Comparison of ENCODE assay signal across 35 cellular contexts in the genomic region with DNA sequence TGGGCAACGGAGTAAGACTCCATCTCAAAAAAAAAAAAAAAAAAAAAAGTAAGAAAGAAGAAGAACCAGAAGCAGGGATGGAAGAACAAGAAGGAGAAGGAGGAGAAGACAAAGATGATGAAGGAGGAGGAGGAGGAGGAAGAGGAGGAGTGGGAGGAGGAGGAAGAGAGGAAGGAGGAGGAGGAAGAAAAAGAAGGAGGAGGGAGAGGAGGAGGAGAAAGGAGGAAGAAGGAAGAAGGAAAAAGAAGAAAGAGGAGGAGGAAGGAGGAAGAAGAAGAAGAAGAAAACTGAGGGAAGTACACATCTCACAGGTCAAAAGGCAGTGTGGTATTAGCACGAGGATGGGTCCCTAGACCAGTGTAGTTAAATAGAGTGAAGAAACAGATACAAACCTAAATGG.
"Had no signal": no experiment of that assay in that cellular context is flagged by ENCODE, and none has a peak within 500 bp of the region (broad histone marks: within the 10 kb centered on the region; RNA-seq: fewer than 3 reads in every experiment).

No MANE protein-coding gene starts in this region.

- H3K4me1 ChIP-seq: adrenal gland, body of pancreas, breast epithelium had no signal

- H3K27ac Mint-ChIP-seq: activated CD4-positive, alpha-beta T cell treated with anti-CD3 and anti-CD28 coated beads for 36 hours; activated CD4-positive, alpha-beta T cell treated with anti-CD3 and anti-CD28 coated beads, Interleukin-2, amount 10 ng/mL, durations not matched to agents 7 days and 5 days; activated CD8-positive, alpha-beta T cell treated with anti-CD3 and anti-CD28 coated beads for 36 hours; activated naive CD4-positive, alpha-beta T cell treated with anti-CD3 and anti-CD28 coated beads for 36 hours; activated naive CD4-positive, alpha-beta T cell treated with anti-CD3 and anti-CD28 coated beads, Interleukin-2, amount 50 U/mL, for 72 hours; activated naive CD8-positive, alpha-beta T cell treated with anti-CD3 and anti-CD28 coated beads for 36 hours; activated T-cell treated with anti-CD3 and anti-CD28 coated beads, Interleukin-2, amount 50 U/mL, for 72 hours; activated T-helper 1 cell treated with anti-CD3 and anti-CD28 coated beads, Interleukin-12 subunit alpha, Interleukin-12 subunit beta, Interleukin-2, Interleukin-4 antibody, amounts not matched to agents 30 ng/mL and 10 ng/mL and 1 ng/mL, durations not matched to agents 14 hours and 24 hours and 36 hours; activated T-helper 17 cell treated with anti-CD3 and anti-CD28 coated beads, Interleukin-2, amount 50 U/mL, for 72 hours; T-helper 1 cell treated with Interleukin-12 subunit alpha and Interleukin-12 subunit beta and Interleukin-4 antibody, amounts not matched to agents 30 μg/mL and 1 μg/mL, for 36 hours; T-helper 2 cell treated with Interferon-gamma antibody and Interleukin-4, amounts not matched to agents 5 μg/mL and 100 μg/mL, for 36 hours had no signal

- ATAC-seq: activated CD4-positive, alpha-beta T cell treated with anti-CD3 and anti-CD28 coated beads for 36 hours; activated CD4-positive, CD25-positive, alpha-beta regulatory T cell treated with anti-CD3 and anti-CD28 coated beads, Interleukin-2, amount 50 U/mL, for 24 hours; activated CD8-positive, alpha-beta T cell treated with anti-CD3 and anti-CD28 coated beads for 36 hours; activated naive CD4-positive, alpha-beta T cell treated with anti-CD3 and anti-CD28 coated beads, Interleukin-2, amount 50 U/mL, for 72 hours; activated T-cell treated with anti-CD3 and anti-CD28 coated beads, Interleukin-2, amount 50 U/mL, for 4 hours; activated T-cell treated with anti-CD3 and anti-CD28 coated beads, Interleukin-2, amount 50 U/mL, for 72 hours; activated T-helper 17 cell treated with anti-CD3 and anti-CD28 coated beads, Interleukin-2, amount 50 U/mL, for 72 hours; body of pancreas had no signal

- H3K27me3 Mint-ChIP-seq: activated CD4-positive, alpha-beta T cell treated with anti-CD3 and anti-CD28 coated beads, Interleukin-2, amount 10 ng/mL, durations not matched to agents 7 days and 5 days; activated CD8-positive, alpha-beta T cell treated with anti-CD3 and anti-CD28 coated beads for 36 hours; activated naive CD8-positive, alpha-beta T cell treated with anti-CD3 and anti-CD28 coated beads for 36 hours had no signal

- DNase-seq: activated CD4-positive, alpha-beta T cell treated with anti-CD3 and anti-CD28 coated beads for 1 hour; activated CD4-positive, alpha-beta T cell treated with anti-CD3 and anti-CD28 coated beads for 36 hours; activated CD4-positive, alpha-beta T cell treated with anti-CD3 and anti-CD28 coated beads for 48 hours; activated CD4-positive, alpha-beta T cell treated with anti-CD3 and anti-CD28 coated beads, Interleukin-2, amount 10 ng/mL, durations not matched to agents 7 days and 5 days; activated CD4-positive, alpha-beta T cell treated with anti-CD3 and anti-CD28 coated beads, Interleukin-2, amount 50 U/mL, for 48 hours; activated CD4-positive, CD25-positive, alpha-beta regulatory T cell; activated CD8-positive, alpha-beta memory T cell treated with anti-CD3 and anti-CD28 coated beads, Interleukin-2, amount 50 U/mL, for 4 hours; activated CD8-positive, alpha-beta T cell treated with anti-CD3 and anti-CD28 coated beads for 36 hours; activated effector memory CD4-positive, alpha-beta T cell treated with anti-CD3 and anti-CD28 coated beads, Interleukin-2, amount 50 U/mL, for 16 hours; activated gamma-delta T cell treated with Interleukin-2 at 50 U/mL for 16 hours; activated naive CD4-positive, alpha-beta T cell; activated naive CD4-positive, alpha-beta T cell treated with anti-CD3 and anti-CD28 coated beads for 36 hours; activated naive CD4-positive, alpha-beta T cell treated with anti-CD3 and anti-CD28 coated beads, Interleukin-2, amount 50 U/mL, for 16 hours; activated naive CD8-positive, alpha-beta T cell treated with anti-CD3 and anti-CD28 coated beads for 36 hours; activated T-cell treated with anti-CD3 and anti-CD28 coated beads for 4 hours; activated T-cell treated with anti-CD3 and anti-CD28 coated beads, Interleukin-2, amount 50 U/mL, for 1 hour; activated T-cell treated with anti-CD3 and anti-CD28 coated beads, Interleukin-2, amount 50 U/mL, for 4 hours; activated T-cell treated with anti-CD3 and anti-CD28 coated beads, Interleukin-2, amount 50 U/mL, for 72 hours; adrenal gland; amniotic stem cell; aorta; body of pancreas; brain microvascular endothelial cell; central memory CD4-positive, alpha-beta T cell; T-helper 1 cell; T-helper 2 cell; T-helper 9 cell had no signal

- H3K27ac ChIP-seq: adrenal gland, body of pancreas, brain microvascular endothelial cell, breast epithelium, VCaP had no signal

- H3K9me3 ChIP-seq: adrenal gland, body of pancreas, breast epithelium had no signal

- H3K9me3 Mint-ChIP-seq: activated CD4-positive, alpha-beta T cell treated with anti-CD3 and anti-CD28 coated beads, Interleukin-2, amount 10 ng/mL, durations not matched to agents 7 days and 5 days; activated CD8-positive, alpha-beta T cell treated with anti-CD3 and anti-CD28 coated beads for 36 hours; activated naive CD4-positive, alpha-beta T cell treated with anti-CD3 and anti-CD28 coated beads for 36 hours; activated naive CD4-positive, alpha-beta T cell treated with anti-CD3 and anti-CD28 coated beads, Interleukin-2, amount 50 U/mL, for 72 hours; activated naive CD8-positive, alpha-beta T cell treated with anti-CD3 and anti-CD28 coated beads for 36 hours; activated T-cell treated with anti-CD3 and anti-CD28 coated beads, Interleukin-2, amount 50 U/mL, for 4 hours; activated T-cell treated with anti-CD3 and anti-CD28 coated beads, Interleukin-2, amount 50 U/mL, for 72 hours; activated T-helper 1 cell treated with anti-CD3 and anti-CD28 coated beads, Interleukin-12 subunit alpha, Interleukin-12 subunit beta, Interleukin-2, Interleukin-4 antibody, amounts not matched to agents 30 ng/mL and 10 ng/mL and 1 ng/mL, durations not matched to agents 14 hours and 24 hours and 36 hours; activated T-helper 17 cell treated with anti-CD3 and anti-CD28 coated beads, Interleukin-2, amount 50 U/mL, for 72 hours; T-helper 1 cell treated with Interleukin-12 subunit alpha and Interleukin-12 subunit beta and Interleukin-4 antibody, amounts not matched to agents 30 μg/mL and 1 μg/mL, for 36 hours; T-helper 2 cell treated with Interferon-gamma antibody and Interleukin-4, amounts not matched to agents 5 μg/mL and 100 μg/mL, for 36 hours had no signal

- H3K36me3 ChIP-seq: adrenal gland, brain microvascular endothelial cell, breast epithelium had no signal

- H3K4me3 ChIP-seq: adrenal gland, body of pancreas, breast epithelium had no signal

- H3K4me1 Mint-ChIP-seq: activated CD4-positive, alpha-beta T cell treated with anti-CD3 and anti-CD28 coated beads for 36 hours; activated CD4-positive, alpha-beta T cell treated with anti-CD3 and anti-CD28 coated beads, Interleukin-2, amount 10 ng/mL, durations not matched to agents 7 days and 5 days; activated naive CD8-positive, alpha-beta T cell treated with anti-CD3 and anti-CD28 coated beads for 36 hours; activated T-helper 17 cell treated with anti-CD3 and anti-CD28 coated beads, Interleukin-2, amount 50 U/mL, for 72 hours had no signal

- H3K4me3 Mint-ChIP-seq: activated CD4-positive, alpha-beta T cell treated with anti-CD3 and anti-CD28 coated beads for 36 hours; activated CD4-positive, alpha-beta T cell treated with anti-CD3 and anti-CD28 coated beads, Interleukin-2, amount 10 ng/mL, durations not matched to agents 7 days and 5 days; activated CD8-positive, alpha-beta T cell treated with anti-CD3 and anti-CD28 coated beads for 36 hours; activated naive CD4-positive, alpha-beta T cell treated with anti-CD3 and anti-CD28 coated beads for 36 hours; activated naive CD8-positive, alpha-beta T cell treated with anti-CD3 and anti-CD28 coated beads for 36 hours; activated T-cell treated with anti-CD3 and anti-CD28 coated beads, Interleukin-2, amount 50 U/mL, for 4 hours; activated T-cell treated with anti-CD3 and anti-CD28 coated beads, Interleukin-2, amount 50 U/mL, for 72 hours; activated T-helper 1 cell treated with anti-CD3 and anti-CD28 coated beads, Interleukin-12 subunit alpha, Interleukin-12 subunit beta, Interleukin-2, Interleukin-4 antibody, amounts not matched to agents 30 ng/mL and 10 ng/mL and 1 ng/mL, durations not matched to agents 14 hours and 24 hours and 36 hours; activated T-helper 17 cell treated with anti-CD3 and anti-CD28 coated beads, Interleukin-2, amount 50 U/mL, for 72 hours; T-helper 1 cell treated with Interleukin-12 subunit alpha and Interleukin-12 subunit beta and Interleukin-4 antibody, amounts not matched to agents 30 μg/mL and 1 μg/mL, for 36 hours; T-helper 2 cell treated with Interferon-gamma antibody and Interleukin-4, amounts not matched to agents 5 μg/mL and 100 μg/mL, for 36 hours had no signal

- H3K36me3 Mint-ChIP-seq: activated naive CD4-positive, alpha-beta T cell treated with anti-CD3 and anti-CD28 coated beads, Interleukin-2, amount 50 U/mL, for 72 hours; activated naive CD8-positive, alpha-beta T cell treated with anti-CD3 and anti-CD28 coated beads for 36 hours had no signal

- H3K27me3 ChIP-seq: adrenal gland, body of pancreas, brain microvascular endothelial cell, breast epithelium had no signal
